8 cellular contexts compared by ENCODE assay signal in the genomic region with DNA sequence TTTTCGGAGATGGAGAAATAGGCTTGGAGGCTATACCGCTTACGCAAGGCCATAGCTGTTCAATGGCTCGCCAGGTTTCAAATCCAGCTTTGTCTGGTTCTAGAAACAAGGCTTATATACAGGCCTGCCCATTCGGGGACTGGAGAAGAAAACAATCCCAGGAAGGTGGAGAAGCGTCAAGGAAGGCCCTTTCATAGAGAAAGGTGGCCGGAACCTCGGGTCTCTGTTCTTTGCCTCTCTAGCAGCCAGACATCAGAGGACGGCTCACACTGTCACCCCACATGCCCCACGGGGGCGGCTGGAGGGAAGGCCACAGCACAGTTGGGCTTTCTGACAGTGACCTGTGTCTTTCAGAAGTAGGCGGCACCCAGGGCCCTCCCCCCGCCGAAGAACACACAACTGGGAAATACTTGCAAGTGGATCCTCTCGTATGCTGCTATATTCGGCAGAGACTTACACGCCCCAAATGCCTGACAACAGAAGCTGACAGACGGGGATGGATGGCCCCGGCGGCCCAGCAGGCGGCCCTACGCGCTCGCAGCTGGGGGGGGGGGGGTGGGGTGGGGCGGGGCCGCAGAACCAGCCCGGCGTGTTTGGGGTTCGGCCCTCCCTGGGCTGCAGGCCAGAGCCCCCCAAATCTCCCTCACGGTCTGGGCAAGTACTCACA. TPM values are rescaled to one million over a fixed set of nuclear protein-coding genes. Genes with fewer than 3 reads are reported as not detected.
DNase-seq lines count a peak whose midpoint lies in the region; ATAC-seq and TF ChIP-seq lines count a peak whose summit lies in the region.

No MANE protein-coding gene starts in this region.

- no peaks in the 10 kb centered on the region for H3K27me3 ChIP-seq in CD4-positive, CD25-positive, alpha-beta regulatory T cell (ENCODE audit: control insufficient read depth, insufficient read depth, low read length)
- H3K27me3 ChIP-seq in thyroid gland, result no peaks in the 10 kb centered on the region

- no peaks in the 10 kb centered on the region for H3K9me3 Mint-ChIP-seq in CD4-positive, CD25-positive, alpha-beta regulatory T cell

- peak in 1 of 6 experiments; percentile 22 for TF ChIP-seq CTCF in thyroid gland (IDR thresholded peaks at IDR 0.05)

- no peaks in the 10 kb centered on the region for H3K9me3 ChIP-seq in CD4-positive, CD25-positive, alpha-beta regulatory T cell (ENCODE audit: control insufficient read depth in 2 of 2, low read length in 2 of 2)
- H3K9me3 ChIP-seq in thyroid gland, result no peaks in the 10 kb centered on the region

- H3K4me1 ChIP-seq in CD4-positive, CD25-positive, alpha-beta regulatory T cell (ENCODE audit: control insufficient read depth, insufficient read depth, low read length, poor library complexity, severe bottlenecking), result peaks cover 56% of the 10 kb centered on the region
- H3K4me1 ChIP-seq in thyroid gland, result peaks cover 48 to 62% of the 10 kb centered on the region in 2 donors

- H3K36me3 ChIP-seq in CD4-positive, CD25-positive, alpha-beta regulatory T cell (ENCODE audit: control insufficient read depth, insufficient read depth, low read length), result peaks cover 25% of the 10 kb centered on the region
- no peaks in the 10 kb centered on the region for H3K36me3 ChIP-seq in thyroid gland

- H3K4me3 Mint-ChIP-seq in CD4-positive, CD25-positive, alpha-beta regulatory T cell, result peak overlapping the region; percentile 90 to 98 (median 93)

- peaks cover 0 to 58% (median 39%) of the 10 kb centered on the region in 4 donors for H3K4me1 Mint-ChIP-seq in CD4-positive, CD25-positive, alpha-beta regulatory T cell

- intact Hi-C loops in thyroid gland (cut with DNase I), result no loop called here

- peak; percentile 49 to 84 (median 68) for DNase-seq in CD4-positive, CD25-positive, alpha-beta regulatory T cell
- peak; percentile 81 for DNase-seq in NCI-H748 (lab: John Stamatoyannopoulos, UW; ENCODE audit: unreplicated experiment)
- peak; percentile 50 for DNase-seq in activated CD8-positive, alpha-beta memory T cell treated with anti-CD3 and anti-CD28 coated beads, Interleukin-2, amount 50 U/mL, for 4 hours
- DNase-seq in mucosa of gallbladder (ENCODE audit: low spot score), result peak; percentile 68
- DNase-seq in thyroid gland, result peak; percentile 74 to 76

- 40 to 49% methylated on average over 9 to 14 of the region's 30 CpGs for WGBS in thyroid gland, 2 donors

- peak in 1 of 2 donors; percentile 0 for TF ChIP-seq POLR2A in thyroid gland (IDR thresholded peaks at IDR 0.05)

- H3K27ac Mint-ChIP-seq in CD4-positive, CD25-positive, alpha-beta regulatory T cell, result peak overlapping the region; percentile 91 to 99 (median 93)

- H3K36me3 Mint-ChIP-seq in CD4-positive, CD25-positive, alpha-beta regulatory T cell, result peaks cover 23% of the 10 kb centered on the region

- H3K4me3 ChIP-seq in CD4-positive, CD25-positive, alpha-beta regulatory T cell (ENCODE audit: low read depth, low read length), result peak overlapping the region; percentile 65
- H3K4me3 ChIP-seq in thyroid gland (replicated peaks in 1 of 3), result peak overlapping the region in 1 of 3 donors; percentile 89

- no peak for ATAC-seq in CD4-positive, CD25-positive, alpha-beta regulatory T cell (ENCODE audit: low read depth in 2 of 2)
- ATAC-seq in HG03442 (IDR thresholded peaks at IDR 0.05; ENCODE audit: unreplicated experiment), result peak; percentile 9
- peak; percentile 53 for ATAC-seq in esophagus mucosa
- ATAC-seq in GM21528 (IDR thresholded peaks at IDR 0.05; ENCODE audit: low FRiP score, unreplicated experiment), result no peak

- H3K27ac ChIP-seq in CD4-positive, CD25-positive, alpha-beta regulatory T cell (ENCODE audit: insufficient read depth, low read length, poor library complexity, severe bottlenecking), result peak overlapping the region; percentile 94
- H3K27ac ChIP-seq in thyroid gland, result peak overlapping the region; percentile 100

- H3K27me3 Mint-ChIP-seq in CD4-positive, CD25-positive, alpha-beta regulatory T cell, result peaks cover 30% of the 10 kb centered on the region

RNA-seq across cellular contexts. Expression of a gene that starts 4.5 kb away (rescaled TPM):
- 118 TPM for total RNA-seq in CD4-positive, CD25-positive, alpha-beta regulatory T cell
- polyA plus RNA-seq in CD4-positive, CD25-positive, alpha-beta regulatory T cell, result 1 to 10 TPM; 1.2 to 2.0 (median 1.5) TPM
- 16.3 TPM for total RNA-seq in esophagus mucosa
- 35.5 TPM for total RNA-seq in mucosa of gallbladder
- total RNA-seq in thyroid gland, result 10 to 100 TPM in 3 of 4 donors, 1 to 10 TPM in 1; 7.3 to 16.5 (median 11.7) TPM

RNA-seq across cellular contexts. Expression of a gene that starts 5.8 kb away (rescaled TPM):
- 149 TPM for total RNA-seq in CD4-positive, CD25-positive, alpha-beta regulatory T cell
- 100 to 1,000 TPM in 1 of 4 donors, 10 to 100 TPM in 3; 80.4 to 100 (median 92.0) TPM for polyA plus RNA-seq in CD4-positive, CD25-positive, alpha-beta regulatory T cell
- total RNA-seq in esophagus mucosa (5.9 TPM), mucosa of gallbladder (30.8 TPM), thyroid gland (100 to 1,000 TPM in 1 of 4 donors, 10 to 100 TPM in 3; 22.8 to 105 (median 69.9) TPM)

RNA-seq across cellular contexts. Expression of a gene that starts 59.4 kb away (rescaled TPM):
- total RNA-seq in CD4-positive, CD25-positive, alpha-beta regulatory T cell, result not detected
- polyA plus RNA-seq in CD4-positive, CD25-positive, alpha-beta regulatory T cell, result not detected
- total RNA-seq in esophagus mucosa, result 0.28 TPM
- 2.8 TPM for total RNA-seq in mucosa of gallbladder
- 1 to 10 TPM in 1 of 4 donors, under 1 TPM in 2, not detected in 1; 0.39 to 1.2 (median 0.78) TPM for total RNA-seq in thyroid gland

Comparison
In these comparisons a context has a peak if more than half of its experiments do, and no peak if none do; other contexts are left out.
1. ATAC-seq: peak in HG03442 (single experiment) and esophagus mucosa (single experiment); none in CD4-positive, CD25-positive, alpha-beta regulatory T cell (0 of 2) and GM21528 (single experiment).
2. Peak in every context shown above with its lines, with median percentiles within 50 percentile points of each other: DNase-seq.